Comparison of ENCODE assay signal across 14 cellular contexts in the genomic region with DNA sequence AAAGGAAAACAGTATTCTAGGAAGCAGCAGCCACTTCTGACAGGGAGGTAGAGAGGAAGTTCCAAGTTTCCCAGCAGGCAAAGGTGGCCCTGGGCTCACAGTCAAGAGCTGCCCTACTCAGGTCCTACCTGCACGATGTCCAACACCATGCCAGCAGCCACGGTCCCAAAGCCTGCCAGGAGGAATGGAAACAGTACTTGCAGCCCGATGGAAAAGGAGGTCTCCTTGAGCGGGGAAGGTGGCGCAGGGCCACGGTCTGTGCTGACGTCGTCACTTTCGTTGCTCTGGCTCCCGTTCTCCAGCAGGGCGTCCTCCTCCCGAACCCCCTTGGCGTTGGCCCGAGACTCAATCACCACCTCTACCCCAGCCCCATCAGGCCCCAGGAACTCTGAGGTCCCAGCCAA. TPM values are rescaled to one million over a fixed set of nuclear protein-coding genes. Genes with fewer than 3 reads are reported as not detected.
DNase-seq lines count a peak whose midpoint lies in the region; ATAC-seq, FAIRE-seq and TF ChIP-seq lines count a peak whose summit lies in the region.
"Had no signal": no experiment of that assay in that cellular context is flagged by ENCODE, and none has a peak within 500 bp of the region (broad histone marks: within the 10 kb centered on the region; RNA-seq: fewer than 3 reads in every experiment).

No MANE protein-coding gene starts in this region.

- H3K4me1 ChIP-seq in DOHH2 (ENCODE audit: control insufficient read depth, low read length): peaks cover 65% of the 10 kb centered on the region
- peaks cover 4 to 42% (median 29%) of the 10 kb centered on the region in 3 donors for H3K4me1 ChIP-seq in pancreas
- peaks cover 2 to 85% (median 47%) of the 10 kb centered on the region in 3 donors for H3K4me1 ChIP-seq in gastroesophageal sphincter

- peaks cover 46% of the 10 kb centered on the region for H3K36me3 ChIP-seq in DOHH2 (ENCODE audit: control insufficient read depth, low read length)
- no peaks in the 10 kb centered on the region for H3K36me3 ChIP-seq in pancreas
- H3K36me3 ChIP-seq in gastroesophageal sphincter: peaks cover 0 to 19% of the 10 kb centered on the region in 2 donors

- peaks cover 88% of the 10 kb centered on the region for H3K79me2 ChIP-seq in DOHH2 (ENCODE audit: control insufficient read depth, low read length)

- TF ChIP-seq EP300 in gastroesophageal sphincter (IDR thresholded peaks at IDR 0.05): no peak

- peaks cover 10% of the 10 kb centered on the region for H4K20me1 ChIP-seq in DOHH2 (ENCODE audit: control insufficient read depth, insufficient read depth, low read depth, low read length)

- WGBS in pancreas, 2 donors: 52 to 57% methylated on average over 14 of the region's 14 CpGs
- no CpG with 5 or more reads among the region's 14 CpGs for WGBS in gastroesophageal sphincter (ENCODE audit: low coverage in 1 of 2), 2 donors

- no peak for FAIRE-seq in pancreas (lab: Jason Lieb, UNC)

- intact Hi-C loops in dorsolateral prefrontal cortex (cut with DNase I) (loop anchor here in 1 of 2 donors (5.0 kb wide), 1 partner anchor 167 kb away; no protein-coding TSS in a partner anchor), pancreas (cut with DNase I) (no loop called here)

- no peaks in the 10 kb centered on the region for H3K27me3 ChIP-seq in DOHH2 (ENCODE audit: control insufficient read depth, low read length)
- no peaks in the 10 kb centered on the region for H3K27me3 ChIP-seq in dorsolateral prefrontal cortex
- H3K27me3 ChIP-seq in pancreas: no peaks in the 10 kb centered on the region
- no peaks in the 10 kb centered on the region for H3K27me3 ChIP-seq in gastroesophageal sphincter

- H3K27ac ChIP-seq in DOHH2 (ENCODE audit: low read depth, low read length) (no peak overlapping the region), dorsolateral prefrontal cortex (peak overlapping the region in 19 of 59 donors; percentile 2 to 96 (median 85)), pancreas (peak overlapping the region in 2 of 4 donors; percentile 91 to 92), gastroesophageal sphincter (no peak overlapping the region)

- H3K4me3 ChIP-seq in DOHH2 (ENCODE audit: low read length): peak overlapping the region; percentile 28; the same call in 1 of the 2 replicates
- H3K4me3 ChIP-seq in dorsolateral prefrontal cortex: peak overlapping the region in 49 of 59 donors; percentile 2 to 99 (median 82)
- H3K4me3 ChIP-seq in pancreas: peak overlapping the region in 3 of 4 donors; percentile 2 to 87 (median 85)
- H3K4me3 ChIP-seq in gastroesophageal sphincter: peak overlapping the region in 1 of 2 donors; percentile 15

- TF ChIP-seq CTCF in DOHH2 (IDR thresholded peaks at IDR 0.05; ENCODE audit: low read depth, low read length, poor library complexity, severe bottlenecking): no peak
- no peak for TF ChIP-seq CTCF in dorsolateral prefrontal cortex (IDR thresholded peaks at IDR 0.05 in 54 of 56, conservative IDR thresholded peaks at IDR 0.05 in 2 of 56; ENCODE audit: low read depth in 1 of 56, partially characterized antibody in 56 of 56)
- TF ChIP-seq CTCF in pancreas (IDR thresholded peaks at IDR 0.05): no peak
- TF ChIP-seq CTCF in GM10266 (IDR thresholded peaks at IDR 0.05; ENCODE audit: control insufficient read depth, insufficient read depth, low read depth, missing control alignments): no peak
- TF ChIP-seq CTCF in gastroesophageal sphincter (IDR thresholded peaks at IDR 0.05): no peak

- H3K9me3 ChIP-seq in DOHH2 (ENCODE audit: control insufficient read depth, insufficient read depth, low read length): no peaks in the 10 kb centered on the region
- H3K9me3 ChIP-seq in pancreas: no peaks in the 10 kb centered on the region
- H3K9me3 ChIP-seq in gastroesophageal sphincter: no peaks in the 10 kb centered on the region

- DNase-seq in dorsolateral prefrontal cortex: peak in 1 of 10 donors; percentile 60
- peak in 3 of 6 donors; percentile 32 to 50 (median 46) for DNase-seq in pancreas
- no peak for DNase-seq in GM10266 (ENCODE audit: extremely low spot score)
- no peak for DNase-seq in NCI-H1105 treated with DMSO at 0.1 percent for 48 hours (lab: John Stamatoyannopoulos, UW)
- DNase-seq: AML-193; NCI-H1436; NCI-H510A treated with DMSO at 0.1 percent for 48 hours; stimulated activated CD4-positive, alpha-beta T cell treated with anti-CD3 and anti-CD28 coated beads, Interleukin-4, amount 100 ng/mL, for 4 hours; stimulated activated naive CD4-positive, alpha-beta T cell treated with Interleukin-2 at 50 U/mL for 16 hours; T-helper 1 cell had no signal

- ATAC-seq in pancreas (peak in 1 of 4 donors; percentile 6), gastroesophageal sphincter (no peak)
- ATAC-seq: activated CD4-positive, CD25-positive, alpha-beta regulatory T cell treated with anti-CD3 and anti-CD28 coated beads, Interleukin-2, amount 50 U/mL, for 24 hours; Panc1 had no signal

- no peak for TF ChIP-seq POLR2A in gastroesophageal sphincter (IDR thresholded peaks at IDR 0.05)

- H3K4me2 ChIP-seq in DOHH2 (ENCODE audit: low read length): peak overlapping the region; percentile 45

- H3K9me2 ChIP-seq in DOHH2 (replicated peaks; ENCODE audit: control insufficient read depth, low read length): no peaks in the 10 kb centered on the region

- H3F3A ChIP-seq in DOHH2 (ENCODE audit: control insufficient read depth, insufficient read depth): peaks cover 4% of the 10 kb centered on the region

RNA-seq across cellular contexts. Expression of a gene that starts 3.1 kb away (rescaled TPM):
- total RNA-seq in dorsolateral prefrontal cortex: 10 to 100 TPM; 27.3 to 87.8 (median 42.5) TPM
- total RNA-seq in pancreas: 10 to 100 TPM; 27.7 to 57.7 (median 41.1) TPM
- polyA plus RNA-seq in pancreas: 10 to 100 TPM; 20.7 to 27.4 TPM
- total RNA-seq in gastroesophageal sphincter: 10 to 100 TPM; 20.9 to 38.7 (median 29.1) TPM

RNA-seq across cellular contexts. Expression of a gene that starts 34.7 kb away (rescaled TPM):
- 10 to 100 TPM; 12.4 to 41.9 (median 21.6) TPM for total RNA-seq in dorsolateral prefrontal cortex
- 10 to 100 TPM in 2 of 6 donors, 1 to 10 TPM in 4; 5.4 to 12.2 (median 7.0) TPM for total RNA-seq in pancreas
- polyA plus RNA-seq in pancreas: 10 to 100 TPM in 1 of 2 donors, 1 to 10 TPM in 1; 6.5 to 10.8 TPM
- total RNA-seq in gastroesophageal sphincter: 10 to 100 TPM; 17.0 to 74.8 (median 43.4) TPM

RNA-seq across cellular contexts. Expression of a gene that starts 40.0 kb away (rescaled TPM):
- total RNA-seq in dorsolateral prefrontal cortex: 1 to 10 TPM in 8 of 120 experiments, under 1 TPM in 64, not detected in 48; 0.22 to 1.7 (median 0.52) TPM
- 10 to 100 TPM; 19.1 to 54.6 (median 24.1) TPM for total RNA-seq in pancreas
- 10 to 100 TPM in 1 of 2 donors, 1 to 10 TPM in 1; 5.6 to 15.8 TPM for polyA plus RNA-seq in pancreas
- total RNA-seq in gastroesophageal sphincter: under 1 TPM in 1 of 4 donors, not detected in 3; 0.13 TPM

RNA-seq across cellular contexts. Expression of a gene that starts 60.0 kb away (rescaled TPM):
- 100 to 1,000 TPM; 124 to 316 (median 225) TPM for total RNA-seq in dorsolateral prefrontal cortex
- total RNA-seq in pancreas: 10 to 100 TPM; 33.0 to 69.6 (median 53.5) TPM
- polyA plus RNA-seq in pancreas: 10 to 100 TPM; 15.1 to 91.4 TPM
- total RNA-seq in gastroesophageal sphincter: 100 to 1,000 TPM; 130 to 180 (median 138) TPM

Comparison
In these comparisons a context has a peak if more than half of its experiments do, and no peak if none do; other contexts are left out.
1. RNA of a gene that starts 40.0 kb away (total RNA-seq): 19.1 to 54.6 TPM in pancreas; 0.22 to 1.7 TPM in dorsolateral prefrontal cortex and 0.13 TPM in gastroesophageal sphincter; every median in the first group is over 4 times any median in the second.